ENCODE assay signal across 11 cellular contexts in genomic region chr7:151247016-151247580, GRCh38. TPM values are rescaled to one million over a fixed set of nuclear protein-coding genes. Genes with fewer than 3 reads are reported as not detected.
DNase-seq lines count a peak whose midpoint lies in the region; TF ChIP-seq lines count a peak whose summit lies in the region.
"Had no signal": no experiment of that assay in that cellular context is flagged by ENCODE, and none has a peak within 500 bp of the region (broad histone marks: within the 10 kb centered on the region; RNA-seq: fewer than 3 reads in every experiment).

No MANE protein-coding gene starts in this region.

- H3K27ac Mint-ChIP-seq in activated CD4-positive, alpha-beta T cell treated with anti-CD3 and anti-CD28 coated beads, Interleukin-2, amount 10 ng/mL, durations not matched to agents 24 days and 14 days, result peak overlapping the region; percentile 41

- CTCF ChIA-PET in PC-9 (lab: Charles Lee), result no interaction called here

- H3K36me3 ChIP-seq in muscle layer of duodenum (ENCODE audit: control insufficient read depth in 1 of 2, insufficient read depth in 2 of 2, low read length in 2 of 2), result peaks cover under 1 to 1% of the 10 kb centered on the region in 2 donors
- H3K36me3 ChIP-seq in tibial nerve, result peaks cover 0 to 4% (median 0%) of the 10 kb centered on the region in 3 donors
- no peaks in the 10 kb centered on the region for H3K36me3 ChIP-seq in PC-9 (ENCODE audit: low read depth)

- peaks cover 36% of the 10 kb centered on the region for H3K4me1 Mint-ChIP-seq in activated CD4-positive, alpha-beta T cell treated with anti-CD3 and anti-CD28 coated beads, Interleukin-2, amount 10 ng/mL, durations not matched to agents 24 days and 14 days

- no peak for DNase-seq in activated CD4-positive, alpha-beta T cell treated with anti-CD3 and anti-CD28 coated beads, Interleukin-2, amount 10 ng/mL, durations not matched to agents 24 days and 14 days
- no peak for DNase-seq in activated CD4-positive, alpha-beta T cell treated with anti-CD3 and anti-CD28 coated beads, Interleukin-2, amount 50 U/mL, for 48 hours
- DNase-seq in choroid plexus epithelial cell (ENCODE audit: low read depth) (no peak), tibial nerve (ENCODE audit: low spot score in 2 of 2) (no peak), PC-9 (no peak), NCI-H187 treated with DMSO at 0.1 percent for 48 hours (lab: John Stamatoyannopoulos, UW) (no peak), NCI-H2107 treated with DMSO at 0.1 percent for 48 hours (lab: John Stamatoyannopoulos, UW; ENCODE audit: unreplicated experiment) (no peak)
- DNase-seq: activated effector memory CD4-positive, alpha-beta T cell treated with anti-CD3 and anti-CD28 coated beads, Interleukin-2, amount 50 U/mL, for 16 hours; stimulated activated CD4-positive, alpha-beta T cell treated with anti-CD3 and anti-CD28 coated beads, Interleukin-2, amount 100 ng/mL, for 48 hours had no signal

- peaks cover 52% of the 10 kb centered on the region for H3K27me3 Mint-ChIP-seq in activated CD4-positive, alpha-beta T cell treated with anti-CD3 and anti-CD28 coated beads, Interleukin-2, amount 10 ng/mL, durations not matched to agents 24 days and 14 days

- no peak for TF ChIP-seq CTCF in choroid plexus epithelial cell (conservative IDR thresholded peaks at IDR 0.05; ENCODE audit: low read depth, low read length)
- no peak for TF ChIP-seq CTCF in tibial nerve (IDR thresholded peaks at IDR 0.05)
- TF ChIP-seq CTCF in PC-9 (conservative IDR thresholded peaks at IDR 0.05), result no peak

- TF ChIP-seq POLR2A in tibial nerve (IDR thresholded peaks at IDR 0.05), result no peak

- no peaks in the 10 kb centered on the region for H3K9me2 ChIP-seq in PC-9 (ENCODE audit: insufficient read depth)

- H3K4me3 ChIP-seq in choroid plexus epithelial cell (ENCODE audit: low read depth, low read length), result peak overlapping the region; percentile 76
- H3K4me3 ChIP-seq in muscle layer of duodenum (ENCODE audit: low read depth in 1 of 2, low read length in 2 of 2), result peak overlapping the region; percentile 63 to 67
- peak overlapping the region in 3 of 4 donors; percentile 70 to 81 (median 79) for H3K4me3 ChIP-seq in tibial nerve
- no peak overlapping the region for H3K4me3 ChIP-seq in PC-9

- no peak overlapping the region for H3K4me2 ChIP-seq in PC-9

- POLR2A ChIA-PET in PC-9 (lab: Charles Lee; ENCODE audit: unreplicated experiment), result interaction anchor here (0.6 kb wide), 1 partner anchor 299 kb away, joined by 6 read pairs; no protein-coding TSS in a partner anchor

- TF ChIP-seq EP300 in tibial nerve (IDR thresholded peaks at IDR 0.05), result no peak

- H3K9me3 Mint-ChIP-seq in activated CD4-positive, alpha-beta T cell treated with anti-CD3 and anti-CD28 coated beads, Interleukin-2, amount 10 ng/mL, durations not matched to agents 24 days and 14 days, result no peaks in the 10 kb centered on the region

- H3K4me3 Mint-ChIP-seq in activated CD4-positive, alpha-beta T cell treated with anti-CD3 and anti-CD28 coated beads, Interleukin-2, amount 10 ng/mL, durations not matched to agents 24 days and 14 days, result peak overlapping the region; percentile 37

- H4K20me1 ChIP-seq in PC-9 (ENCODE audit: insufficient read depth), result 0 out of 2 replicates have a peak, but pooled peaks cover 3% of the 10 kb centered on the region

- 18 to 32% methylated on average over 2 to 3 of the region's 3 CpGs for WGBS in tibial nerve, 2 donors

- peak overlapping the region; percentile 63 for H3K27ac ChIP-seq in muscle layer of duodenum (ENCODE audit: low read length)
- H3K27ac ChIP-seq in tibial nerve, result peak overlapping the region; percentile 85 to 98 (median 93)
- H3K27ac ChIP-seq in PC-9, result no peak overlapping the region

- no peaks in the 10 kb centered on the region for H3K9me3 ChIP-seq in muscle layer of duodenum (ENCODE audit: control insufficient read depth in 1 of 2, low read length in 2 of 2)
- no peaks in the 10 kb centered on the region for H3K9me3 ChIP-seq in tibial nerve
- no peaks in the 10 kb centered on the region for H3K9me3 ChIP-seq in PC-9 (ENCODE audit: insufficient read depth, low read depth)

- H3F3A ChIP-seq in PC-9 (ENCODE audit: insufficient read depth, low read depth), result peaks cover 16% of the 10 kb centered on the region

- no peaks in the 10 kb centered on the region for H3K36me3 Mint-ChIP-seq in activated CD4-positive, alpha-beta T cell treated with anti-CD3 and anti-CD28 coated beads, Interleukin-2, amount 10 ng/mL, durations not matched to agents 24 days and 14 days (ENCODE audit: low read depth)

- H3K27me3 ChIP-seq in muscle layer of duodenum (ENCODE audit: low read depth, low read length) (peaks cover 22% of the 10 kb centered on the region), tibial nerve (no peaks in the 10 kb centered on the region), PC-9 (ENCODE audit: insufficient read depth, low read depth) (peaks cover 44% of the 10 kb centered on the region)

- H2AFZ ChIP-seq in PC-9, result no peak overlapping the region

- intact Hi-C loops in activated CD4-positive, alpha-beta T cell treated with anti-CD3 and anti-CD28 coated beads, Interleukin-2, amount 10 ng/mL, durations not matched to agents 24 days and 14 days (cut with micrococcal nuclease), result loop anchor here (10.0 kb wide), 2 partner anchors 122 to 198 kb away; partner anchors contain the start of gene CRYGN
- intact Hi-C loops in PC-9 (cut with micrococcal nuclease; ENCODE audit: unreplicated experiment), result no loop called here

- H3K4me1 ChIP-seq in muscle layer of duodenum (ENCODE audit: control insufficient read depth in 1 of 2, insufficient read depth in 2 of 2, low read length in 2 of 2) (peaks cover 3 to 76% of the 10 kb centered on the region in 2 donors), tibial nerve (peaks cover 0 to 87% (median 54%) of the 10 kb centered on the region in 4 donors), PC-9 (replicated peaks; ENCODE audit: insufficient read depth) (no peaks in the 10 kb centered on the region; the same call in 1 of the 2 replicates)

- H3K79me2 ChIP-seq in PC-9 (ENCODE audit: low read depth), result no peaks in the 10 kb centered on the region

- no TSS peak for BruUV-seq in PC-9 (replicated peaks; lab: Mats Ljungman, UMichigan)

RNA-seq across cellular contexts. Expression of gene SMARCD3, which starts 1.4 kb away (rescaled TPM):
- total RNA-seq in activated CD4-positive, alpha-beta T cell treated with anti-CD3 and anti-CD28 coated beads, Interleukin-2, amount 10 ng/mL, durations not matched to agents 24 days and 14 days, result 2.2 and 2.9 TPM in 2 replicates
- 10 to 100 TPM; 55.5 to 97.2 (median 77.3) TPM for total RNA-seq in tibial nerve
- total RNA-seq in PC-9 (2021), result 4.6 and 5.7 TPM in 2 replicates

RNA-seq across cellular contexts. Expression of gene CHPF2, which starts 14.8 kb away (rescaled TPM):
- 42.0 and 46.4 TPM in 2 replicates for total RNA-seq in activated CD4-positive, alpha-beta T cell treated with anti-CD3 and anti-CD28 coated beads, Interleukin-2, amount 10 ng/mL, durations not matched to agents 24 days and 14 days
- total RNA-seq in tibial nerve (10 to 100 TPM; 34.5 to 58.5 (median 40.2) TPM), PC-9 (2021) (47.4 and 54.9 TPM in 2 replicates)

RNA-seq across cellular contexts. Expression of gene ABCF2, which starts 20.1 kb away (rescaled TPM):
- total RNA-seq in activated CD4-positive, alpha-beta T cell treated with anti-CD3 and anti-CD28 coated beads, Interleukin-2, amount 10 ng/mL, durations not matched to agents 24 days and 14 days, result 84.6 and 90.3 TPM in 2 replicates
- 10 to 100 TPM; 34.3 to 72.9 (median 34.9) TPM for total RNA-seq in tibial nerve
- 45.8 and 49.4 TPM in 2 replicates for total RNA-seq in PC-9 (2021)

RNA-seq across cellular contexts. Expression of gene H2BK1, which starts 36.8 kb away (rescaled TPM):
- 0.83 TPM in 1 of 2 replicates, not detected in the other for total RNA-seq in activated CD4-positive, alpha-beta T cell treated with anti-CD3 and anti-CD28 coated beads, Interleukin-2, amount 10 ng/mL, durations not matched to agents 24 days and 14 days
- not detected for total RNA-seq in tibial nerve
- not detected in 2 replicates for total RNA-seq in PC-9 (2021)
- total RNA-seq: glomerular endothelial cell had no signal
